12 cellular contexts compared by ENCODE assay signal in genomic region chr7:28068811-28069216, GRCh38.
DNase-seq lines count a peak whose midpoint lies in the region; ATAC-seq and TF ChIP-seq lines count a peak whose summit lies in the region.
"Had no signal": no experiment of that assay in that cellular context is flagged by ENCODE, and none has a peak within 500 bp of the region (broad histone marks: within the 10 kb centered on the region; RNA-seq: fewer than 3 reads in every experiment).

No MANE protein-coding gene starts in this region.

- no peak overlapping the region for H4K5ac ChIP-seq in IMR-90 (ENCODE audit: low read depth, low read length)

- H3K56ac ChIP-seq in IMR-90 (ENCODE audit: extremely low read depth, insufficient read depth, low read length), result no peak overlapping the region

- peaks cover 14% of the 10 kb centered on the region for H3K9me1 ChIP-seq in IMR-90 (ENCODE audit: insufficient read depth, low read length)

- no peak overlapping the region for H2AFZ ChIP-seq in IMR-90 (replicated peaks; ENCODE audit: low read length, poor library complexity)
- H2AFZ ChIP-seq in smooth muscle cell (ENCODE audit: low read depth), result no peak overlapping the region

- H3K14ac ChIP-seq in IMR-90 (replicated peaks; ENCODE audit: low read depth, low read length), result no peak overlapping the region

- H2BK15ac ChIP-seq in IMR-90 (ENCODE audit: low read depth, low read length), result no peak overlapping the region; the same call in 2 of the 3 replicates

- H3K18ac ChIP-seq in IMR-90 (ENCODE audit: low read depth, low read length), result no peak overlapping the region

- H3K79me1 ChIP-seq in IMR-90 (ENCODE audit: low read depth in 1 of 2, low read length in 2 of 2), result peaks cover 13 to 65% of the 10 kb centered on the region in 2 experiments

- H3K4ac ChIP-seq in IMR-90 (ENCODE audit: low read depth, low read length), result peak overlapping the region; percentile 42

- peak overlapping the region; percentile 5; the same call in 1 of the 2 replicates for H2AK5ac ChIP-seq in IMR-90 (ENCODE audit: low read depth, low read length)

- DNase-seq in IMR-90, result peak; percentile 64
- peak; percentile 43 for DNase-seq in RPMI7951 (ENCODE audit: low read depth)
- DNase-seq in fibroblast of villous mesenchyme (ENCODE audit: low read depth), result peak; percentile 60
- DNase-seq in smooth muscle cell (lab: John Stamatoyannopoulos, UW; ENCODE audit: unreplicated experiment), result no peak
- DNase-seq in D341Med (ENCODE audit: low spot score), result no peak
- DNase-seq: activated CD8-positive, alpha-beta T cell treated with anti-CD3 and anti-CD28 coated beads for 36 hours; activated naive CD8-positive, alpha-beta T cell treated with anti-CD3 and anti-CD28 coated beads, Interleukin-2, amount 50 U/mL, for 24 hours; stimulated activated CD4-positive, alpha-beta T cell treated with anti-CD3 and anti-CD28 coated beads, Interleukin-15, amount 100 ng/mL, for 24 hours; stomach had no signal

- H4K8ac ChIP-seq in IMR-90 (ENCODE audit: low read depth in 2 of 2, low read length in 2 of 2), result 0 out of 4 replicates have a peak overlapping the region, but pooled peaks have one; percentile 7 to 29

- H2BK5ac ChIP-seq in IMR-90 (ENCODE audit: low read depth, low read length, poor library complexity, severe bottlenecking), result no peak overlapping the region

- WGBS in IMR-90 (ENCODE audit: extremely low coverage in 2 of 2, insufficient read length in 1 of 2), 2 experiments, result no CpG with 5 or more reads among the region's 1 CpG
- WGBS in smooth muscle cell (ENCODE audit: low lambda C conversion rate), result 89% methylated on average over 1 of the region's 1 CpG

- peak; percentile 42; the same call in 1 of the 2 replicates for ATAC-seq in IMR-90 (ENCODE audit: low read depth)
- no peak for ATAC-seq in GM21717 (IDR thresholded peaks at IDR 0.05; ENCODE audit: unreplicated experiment)
- ATAC-seq in GM19463 (IDR thresholded peaks at IDR 0.05; ENCODE audit: unreplicated experiment), result no peak
- ATAC-seq: activated CD8-positive, alpha-beta T cell treated with anti-CD3 and anti-CD28 coated beads for 36 hours; activated naive CD8-positive, alpha-beta T cell treated with anti-CD3 and anti-CD28 coated beads, Interleukin-2, amount 50 U/mL, for 24 hours had no signal

- peaks cover 13% of the 10 kb centered on the region; the same call in 1 of the 2 replicates for H4K20me1 ChIP-seq in IMR-90 (ENCODE audit: insufficient read depth, low read length)
- peaks cover 3% of the 10 kb centered on the region for H4K20me1 ChIP-seq in smooth muscle cell (ENCODE audit: low read depth)

- POLR2A ChIA-PET in IMR-90 (lab: Charles Lee; ENCODE audit: unreplicated experiment), result no interaction called here

- H2BK20ac ChIP-seq in IMR-90 (ENCODE audit: low read depth, low read length), result no peak overlapping the region

- H3K4me3 ChIP-seq in IMR-90 (ENCODE audit: insufficient read depth, low read depth, low read length) (no peak overlapping the region), fibroblast of villous mesenchyme (ENCODE audit: low read depth, low read length) (no peak overlapping the region), smooth muscle cell (no peak overlapping the region)
- H3K4me3 ChIP-seq: stomach had no signal

- H4K91ac ChIP-seq in IMR-90 (ENCODE audit: insufficient read depth, low read depth, low read length), result peak overlapping the region; percentile 46

- H3K9me3 ChIP-seq in IMR-90 (ENCODE audit: control insufficient read depth, insufficient read depth, low read length), result no peaks in the 10 kb centered on the region
- H3K9me3 ChIP-seq in smooth muscle cell (replicated peaks; ENCODE audit: low read depth), result no peaks in the 10 kb centered on the region
- H3K9me3 ChIP-seq: stomach had no signal

- no peak overlapping the region for H2AK9ac ChIP-seq in IMR-90 (replicated peaks; ENCODE audit: low read depth, low read length, poor library complexity)

- H3K27me3 ChIP-seq in IMR-90 (ENCODE audit: control insufficient read depth, insufficient read depth, low read length), result no peaks in the 10 kb centered on the region
- H3K27me3 ChIP-seq in smooth muscle cell (ENCODE audit: low read depth), result no peaks in the 10 kb centered on the region
- H3K27me3 ChIP-seq: stomach had no signal

- peaks cover 21% of the 10 kb centered on the region for H3K79me2 ChIP-seq in smooth muscle cell (ENCODE audit: low read depth)

- dilution Hi-C loops in IMR-90 (cut with HindIII; ENCODE audit: low sequenced_read_pairs, unreplicated experiment), result no loop called here

- no peaks in the 10 kb centered on the region for H3F3A ChIP-seq in smooth muscle cell (ENCODE audit: low read depth)

- CTCF ChIA-PET in IMR-90 (lab: Yijun Ruan, JAX), result interaction anchor here (0.6 kb wide), 1 partner anchor 150 kb away, joined by 3 read pairs; no protein-coding TSS in a partner anchor

- peaks cover 27% of the 10 kb centered on the region for H3K4me1 ChIP-seq in IMR-90 (ENCODE audit: control insufficient read depth, insufficient read depth, low read length)
- H3K4me1 ChIP-seq in smooth muscle cell (ENCODE audit: low read depth), result no peaks in the 10 kb centered on the region

- H2BK120ac ChIP-seq in IMR-90 (ENCODE audit: low read depth, low read length), result 0 out of 2 replicates have a peak overlapping the region, but pooled peaks have one; percentile 23

- intact Hi-C loops in IMR-90 (cut with micrococcal nuclease), result no loop called here

- no peak overlapping the region for H3K9ac ChIP-seq in IMR-90 (ENCODE audit: low read depth, low read length)
- peak overlapping the region; percentile 41 for H3K9ac ChIP-seq in smooth muscle cell (ENCODE audit: low read depth)

- peak overlapping the region; percentile 4; the same call in 1 of the 2 replicates for H3K23ac ChIP-seq in IMR-90 (ENCODE audit: low read depth, low read length)

- TF ChIP-seq RAD21 in IMR-90 (IDR thresholded peaks at IDR 0.05; ENCODE audit: low read length), result no peak

- no peak overlapping the region for H3K4me2 ChIP-seq in IMR-90 (ENCODE audit: low read depth, low read length)
- no peak overlapping the region for H3K4me2 ChIP-seq in smooth muscle cell

- no TSS peak for BruUV-seq in IMR-90 (replicated peaks; lab: Mats Ljungman, UMichigan)

- TF ChIP-seq CTCF in IMR-90 (conservative IDR thresholded peaks at IDR 0.05; ENCODE audit: low read depth, low read length) (no peak), fibroblast of villous mesenchyme (IDR thresholded peaks at IDR 0.05; ENCODE audit: insufficient read depth, low read depth, low read length) (no peak), smooth muscle cell (IDR thresholded peaks at IDR 0.05; ENCODE audit: borderline replicate concordance, insufficient read depth, poor library complexity, severe bottlenecking) (no peak)

- H3K36me3 ChIP-seq in IMR-90 (ENCODE audit: control insufficient read depth, insufficient read depth, low read length) (no peaks in the 10 kb centered on the region), smooth muscle cell (ENCODE audit: low read depth) (no peaks in the 10 kb centered on the region)
- H3K36me3 ChIP-seq: stomach had no signal

- no peak for TF ChIP-seq POLR2A in IMR-90 (IDR thresholded peaks at IDR 0.05; ENCODE audit: low read depth, low read length)

- in situ Hi-C loops in IMR-90 (cut with MboI; ENCODE audit: low sequenced_read_pairs), result no loop called here

- no peak overlapping the region for H3K27ac ChIP-seq in IMR-90 (ENCODE audit: insufficient read depth, low read length)
- peak overlapping the region; percentile 16 for H3K27ac ChIP-seq in smooth muscle cell (ENCODE audit: low read depth)
- H3K27ac ChIP-seq: epithelial cell of prostate had no signal

TF ChIP-seq in IMR-90, 13 proteins besides CTCF, POLR2A, EP300 and RAD21:
- no peak for TF ChIP-seq RFX5 (IDR thresholded peaks at IDR 0.05; ENCODE audit: low read depth, low read length)

Comparison
In these comparisons a context has a peak if more than half of its experiments do, and no peak if none do; other contexts are left out.
1. DNase-seq: peak in IMR-90 (single experiment), RPMI7951 (single experiment) and fibroblast of villous mesenchyme (single experiment); none in smooth muscle cell (single experiment) and D341Med (single experiment).